22 cellular contexts compared by ENCODE assay signal in the genomic region with DNA sequence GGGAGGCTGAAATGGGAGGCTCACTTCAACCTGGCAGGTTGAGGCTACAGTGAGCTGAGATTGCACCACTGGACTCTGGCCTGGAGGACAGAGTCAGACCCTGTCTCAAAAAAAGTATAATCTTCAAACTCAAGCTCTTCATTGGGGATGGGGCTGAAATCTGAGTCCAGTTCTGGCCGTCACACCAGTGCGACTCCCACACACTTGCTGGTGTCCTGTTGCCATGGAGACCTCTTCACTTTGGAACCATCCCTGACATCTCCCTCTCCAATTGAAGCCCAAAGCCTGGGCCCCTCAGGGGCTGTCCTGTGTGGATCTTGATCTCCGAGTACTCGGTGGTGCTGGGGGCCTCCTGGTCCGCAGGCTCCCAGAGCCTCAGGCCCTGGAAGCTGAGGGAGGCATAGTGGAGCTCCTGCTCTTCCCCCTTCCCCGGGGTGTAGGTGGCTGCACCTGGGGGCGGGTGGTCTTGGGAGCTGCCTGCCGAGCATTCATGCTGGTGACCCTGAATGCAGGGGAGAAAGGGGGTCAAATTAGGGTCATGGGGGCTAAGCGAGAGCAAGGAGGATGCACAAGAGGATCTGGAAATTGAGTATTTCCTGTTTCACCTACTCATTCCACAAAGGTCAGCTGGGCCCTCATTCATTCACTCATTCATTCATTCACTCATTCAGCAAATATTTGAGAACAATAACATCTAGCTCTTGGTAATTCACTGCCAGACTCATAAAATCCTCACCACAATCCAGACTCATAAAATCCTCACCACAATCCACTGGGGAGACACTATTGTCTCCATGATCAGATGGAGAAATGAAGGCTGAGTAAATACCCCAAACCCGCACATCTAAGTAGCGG. TPM values are rescaled to one million over a fixed set of nuclear protein-coding genes. Genes with fewer than 3 reads are reported as not detected.
DNase-seq lines count a peak whose midpoint lies in the region; ATAC-seq lines count a peak whose summit lies in the region.
"Had no signal": no experiment of that assay in that cellular context is flagged by ENCODE, and none has a peak within 500 bp of the region (broad histone marks: within the 10 kb centered on the region; RNA-seq: fewer than 3 reads in every experiment).

No MANE protein-coding gene starts in this region.

- CTCF ChIA-PET in activated CD4-positive, alpha-beta memory T cell treated with anti-CD3 and anti-CD28 coated beads for 36 hours (lab: Charles Lee) = interaction anchor here (0.9 to 10.5 kb wide), 2 partner anchors 13 to 33 kb away, joined by 3 to 48 read pairs; no protein-coding TSS in a partner anchor

- H3K4me1 Mint-ChIP-seq in activated CD4-positive, alpha-beta memory T cell treated with anti-CD3 and anti-CD28 coated beads for 36 hours (ENCODE audit: low read depth) = peaks cover 8% of the 10 kb centered on the region

- no peak overlapping the region for H3K4me3 Mint-ChIP-seq in activated CD4-positive, alpha-beta memory T cell treated with anti-CD3 and anti-CD28 coated beads for 36 hours
- H3K4me3 Mint-ChIP-seq: activated naive CD8-positive, alpha-beta T cell treated with anti-CD3 and anti-CD28 coated beads, Interleukin-2, amount 10 ng/mL, durations not matched to agents 7 days and 5 days; brain; naive thymus-derived CD8-positive, alpha-beta T cell had no signal

- no peak overlapping the region for H3K27ac Mint-ChIP-seq in activated CD4-positive, alpha-beta memory T cell treated with anti-CD3 and anti-CD28 coated beads for 36 hours
- H3K27ac Mint-ChIP-seq: activated naive CD8-positive, alpha-beta T cell treated with anti-CD3 and anti-CD28 coated beads, Interleukin-2, amount 10 ng/mL, durations not matched to agents 7 days and 5 days; brain had no signal

- H3K27me3 Mint-ChIP-seq in activated CD4-positive, alpha-beta memory T cell treated with anti-CD3 and anti-CD28 coated beads for 36 hours = peaks cover 30% of the 10 kb centered on the region

- 70 to 75% methylated on average over 11 of the region's 11 CpGs for WGBS in aorta, 2 donors

- no peak for ATAC-seq in aorta (ENCODE audit: low FRiP score)
- ATAC-seq: heart left ventricle; naive thymus-derived CD8-positive, alpha-beta T cell; psoas muscle had no signal

- H3K27ac ChIP-seq in aorta (ENCODE audit: low read depth in 1 of 2, low read length in 2 of 2) = no peak overlapping the region
- H3K27ac ChIP-seq: BLaER1 treated with 17β-estradiol and CSF1 and Interleukin-3, amounts not matched to agents 10 nM and 100 nM; colonic mucosa; heart left ventricle; psoas muscle; RWPE1 had no signal

- H3K9me3 ChIP-seq in aorta (ENCODE audit: control insufficient read depth, low read length) = no peaks in the 10 kb centered on the region
- H3K9me3 ChIP-seq: colonic mucosa, psoas muscle had no signal

- no peaks in the 10 kb centered on the region for H3K36me3 Mint-ChIP-seq in activated CD4-positive, alpha-beta memory T cell treated with anti-CD3 and anti-CD28 coated beads for 36 hours
- H3K36me3 Mint-ChIP-seq: activated naive CD8-positive, alpha-beta T cell treated with anti-CD3 and anti-CD28 coated beads, Interleukin-2, amount 10 ng/mL, durations not matched to agents 7 days and 5 days; brain; naive thymus-derived CD8-positive, alpha-beta T cell had no signal

- DNase-seq in activated effector memory CD4-positive, alpha-beta T cell treated with anti-CD3 and anti-CD28 coated beads, Interleukin-2, amount 50 U/mL, for 16 hours = peak; percentile 50
- DNase-seq in activated effector memory CD4-positive, alpha-beta T cell treated with Interleukin-2 at 50 U/mL for 16 hours = no peak
- DNase-seq in left kidney (ENCODE audit: low read depth, low spot score) (peak; percentile 93), aorta (peak; percentile 24 to 33), NCI-H2171 (lab: John Stamatoyannopoulos, UW) (no peak)
- no peak for DNase-seq in activated CD4-positive, alpha-beta memory T cell treated with anti-CD3 and anti-CD28 coated beads for 36 hours
- DNase-seq: activated CD4-positive, CD25-positive, alpha-beta regulatory T cell treated with anti-CD3 and anti-CD28 coated beads, Interleukin-2, amount 50 U/mL, for 72 hours; activated naive CD8-positive, alpha-beta T cell treated with anti-CD3 and anti-CD28 coated beads, Interleukin-2, amount 10 ng/mL, durations not matched to agents 7 days and 5 days; colonic mucosa; heart left ventricle; NCI-H1105; NCI-H2081 treated with DMSO at 0.1 percent for 48 hours; NCI-H524; psoas muscle; stimulated activated CD4-positive, alpha-beta T cell treated with anti-CD3 and anti-CD28 coated beads, Interleukin-4, amount 100 ng/mL, for 4 hours; T1000 had no signal

- POLR2A ChIA-PET in activated CD4-positive, alpha-beta memory T cell treated with anti-CD3 and anti-CD28 coated beads for 36 hours (lab: Charles Lee) = interaction anchor here (0.7 kb wide), 1 partner anchor 58 kb away, joined by 3 read pairs; no protein-coding TSS in a partner anchor

- H3K27me3 ChIP-seq in aorta (ENCODE audit: control insufficient read depth in 1 of 2, insufficient read depth in 2 of 2, low read length in 1 of 2) = no peaks in the 10 kb centered on the region
- H3K27me3 ChIP-seq: BLaER1 treated with 17β-estradiol and CSF1 and Interleukin-3, amounts not matched to agents 10 nM and 100 nM; colonic mucosa had no signal

- peaks cover 3% of the 10 kb centered on the region for H3K9me3 Mint-ChIP-seq in activated CD4-positive, alpha-beta memory T cell treated with anti-CD3 and anti-CD28 coated beads for 36 hours
- H3K9me3 Mint-ChIP-seq: activated naive CD8-positive, alpha-beta T cell treated with anti-CD3 and anti-CD28 coated beads, Interleukin-2, amount 10 ng/mL, durations not matched to agents 7 days and 5 days; naive thymus-derived CD8-positive, alpha-beta T cell had no signal

- intact Hi-C loops in aorta (cut with DNase I) = loop anchor here in 1 of 2 donors (10.0 kb wide), 1 partner anchor 185 kb away; no protein-coding TSS in a partner anchor
- intact Hi-C loops in activated CD4-positive, alpha-beta memory T cell treated with anti-CD3 and anti-CD28 coated beads for 36 hours (cut with micrococcal nuclease) = no loop called here

- H3K4me3 ChIP-seq in aorta (ENCODE audit: low read length in 2 of 2) = no peak overlapping the region
- H3K4me3 ChIP-seq: BLaER1 treated with 17β-estradiol and CSF1 and Interleukin-3, amounts not matched to agents 10 nM and 100 nM; colonic mucosa; heart left ventricle; psoas muscle had no signal

- H3K36me3 ChIP-seq in aorta (ENCODE audit: control insufficient read depth in 1 of 2, insufficient read depth in 2 of 2, low read length in 1 of 2) = no peaks in the 10 kb centered on the region
- H3K36me3 ChIP-seq: BLaER1 treated with 17β-estradiol and CSF1 and Interleukin-3, amounts not matched to agents 10 nM and 100 nM; colonic mucosa; heart left ventricle had no signal

- peaks cover 2 to 4% of the 10 kb centered on the region in 2 donors for H3K4me1 ChIP-seq in aorta (ENCODE audit: control insufficient read depth in 1 of 2, insufficient read depth in 2 of 2, low read length in 2 of 2)
- H3K4me1 ChIP-seq: psoas muscle had no signal

RNA-seq across cellular contexts. Expression of a gene that starts 11.0 kb away (rescaled TPM):
- total RNA-seq in aorta = 1 to 10 TPM; 1.8 to 3.1 TPM
- polyA plus RNA-seq in aorta = 1 to 10 TPM in 1 of 2 donors, under 1 TPM in 1; 0.82 to 1.4 TPM
- total RNA-seq in activated CD4-positive, alpha-beta memory T cell treated with anti-CD3 and anti-CD28 coated beads for 36 hours = not detected
- total RNA-seq: activated naive CD8-positive, alpha-beta T cell treated with anti-CD3 and anti-CD28 coated beads, Interleukin-2, amount 10 ng/mL, durations not matched to agents 7 days and 5 days; G401; H1; naive thymus-derived CD8-positive, alpha-beta T cell had no signal
- polyA plus RNA-seq: naive thymus-derived CD8-positive, alpha-beta T cell had no signal

RNA-seq across cellular contexts. Expression of a gene that starts 20.7 kb away (rescaled TPM):
- total RNA-seq in aorta = 10 to 100 TPM; 27.7 to 39.8 TPM
- 10 to 100 TPM; 13.3 to 17.3 TPM for polyA plus RNA-seq in aorta
- 100 to 1,000 TPM; 160 to 171 TPM for total RNA-seq in activated CD4-positive, alpha-beta memory T cell treated with anti-CD3 and anti-CD28 coated beads for 36 hours

RNA-seq across cellular contexts. Expression of a gene that starts 21.0 kb away (rescaled TPM):
- total RNA-seq in aorta = 10 to 100 TPM; 13.8 to 43.3 TPM
- 10 to 100 TPM; 11.6 to 24.0 TPM for polyA plus RNA-seq in aorta
- total RNA-seq in activated CD4-positive, alpha-beta memory T cell treated with anti-CD3 and anti-CD28 coated beads for 36 hours = 10 to 100 TPM; 24.5 to 25.8 TPM

RNA-seq across cellular contexts. Expression of a gene that starts 53.3 kb away (rescaled TPM):
- total RNA-seq in aorta = 1 to 10 TPM in 1 of 2 donors, under 1 TPM in 1; 0.84 to 7.2 TPM
- under 1 TPM in 1 of 2 donors, not detected in 1; 0.50 TPM for polyA plus RNA-seq in aorta
- 100 to 1,000 TPM; 108 to 111 TPM for total RNA-seq in activated CD4-positive, alpha-beta memory T cell treated with anti-CD3 and anti-CD28 coated beads for 36 hours

Comparison
In these comparisons a context has a peak if more than half of its experiments do, and no peak if none do; other contexts are left out.
1. DNase-seq: peak in activated effector memory CD4-positive, alpha-beta T cell treated with anti-CD3 and anti-CD28 coated beads, Interleukin-2, amount 50 U/mL, for 16 hours (single experiment), left kidney (single experiment) and aorta (2 of 2); none in activated effector memory CD4-positive, alpha-beta T cell treated with Interleukin-2 at 50 U/mL for 16 hours (single experiment), NCI-H2171 (single experiment) and activated CD4-positive, alpha-beta memory T cell treated with anti-CD3 and anti-CD28 coated beads for 36 hours (single experiment).